In genomic region chr1:42979888-42980800, GRCh38 we compare ENCODE assay signal across 16 cellular contexts. TPM values are rescaled to one million over a fixed set of nuclear protein-coding genes. Genes with fewer than 3 reads are reported as not detected.
DNase-seq lines count a peak whose midpoint lies in the region; ATAC-seq, FAIRE-seq and TF ChIP-seq lines count a peak whose summit lies in the region.
"Had no signal": no experiment of that assay in that cellular context is flagged by ENCODE, and none has a peak within 500 bp of the region (broad histone marks: within the 10 kb centered on the region; RNA-seq: fewer than 3 reads in every experiment).

No MANE protein-coding gene starts in this region.

- FAIRE-seq in K562 (lab: Jason Lieb, UNC): no peak

- H3K4me2 ChIP-seq in K562 (ENCODE audit: insufficient read depth, low read length): peak overlapping the region; percentile 33; the same call in 1 of the 2 replicates

- H3K9ac ChIP-seq in K562 (ENCODE audit: insufficient read depth in 1 of 2, low read depth in 2 of 2, low read length in 2 of 2): peak overlapping the region in 1 of 2 experiments; percentile 80; a peak in 2 of 4 replicates

- H3K36me3 ChIP-seq in K562 (ENCODE audit: control insufficient read depth, insufficient read depth, low read length): no peaks in the 10 kb centered on the region; the same call in 2 of the 3 replicates
- H3K36me3 ChIP-seq: lower lobe of right lung had no signal

- DNase-seq in DMS53 (lab: John Stamatoyannopoulos, UW): peak; percentile 96
- DNase-seq in NCI-H510A treated with DMSO at 0.1 percent for 48 hours (lab: John Stamatoyannopoulos, UW): peak; percentile 58
- DNase-seq in K562 (ENCODE audit: extremely low read depth in 1 of 4, low spot score in 3 of 4): no peak
- DNase-seq in neural crest cell (ENCODE audit: low read depth, low spot score): no peak
- no peak for DNase-seq in DMS114 treated with DMSO at 0.1 percent for 48 hours (lab: John Stamatoyannopoulos, UW; ENCODE audit: unreplicated experiment)
- no peak for DNase-seq in H4 (ENCODE audit: low spot score)
- no peak for DNase-seq in NCI-H526 (lab: John Stamatoyannopoulos, UW)
- no peak for DNase-seq in stimulated activated effector memory CD8-positive, alpha-beta T cell treated with anti-CD3 and anti-CD28 coated beads, Interleukin-12 subunit alpha, Interleukin-12 subunit beta, amount 100 ng/mL, for 72 hours (ENCODE audit: low spot score in 2 of 2)
- DNase-seq: activated gamma-delta T cell treated with Interleukin-2 at 50 U/mL for 16 hours, dorsolateral prefrontal cortex, lower lobe of right lung, NCI-H1105, NCI-H446 treated with DMSO at 0.1 percent for 48 hours, substantia nigra had no signal

- POLR2A ChIA-PET in K562 (lab: Yijun Ruan, JAX): interaction anchor here (1.4 to 2.0 kb wide), 3 partner anchors 13 to 20 kb away, joined by 5 to 8 read pairs (median 6); no protein-coding TSS in a partner anchor

- 34% methylated on average over 9 of the region's 9 CpGs for WGBS in K562 (ENCODE audit: insufficient coverage, low coverage, missing lambda C conversion rate)

- no peak for TF ChIP-seq POLR2A in K562 (conservative IDR thresholded peaks at IDR 0.05)

- TF ChIP-seq RAD21 in K562 (CRISPR knock-in tag; conservative IDR thresholded peaks at IDR 0.05 in 1 of 2, IDR thresholded peaks at IDR 0.05 in 1 of 2): no peak

- H3K4me1 ChIP-seq in K562 (replicated peaks in 1 of 2; ENCODE audit: control insufficient read depth in 2 of 2, insufficient read depth in 2 of 2, low read length in 2 of 2): peaks cover 19 to 25% of the 10 kb centered on the region in 2 experiments
- H3K4me1 ChIP-seq: ascending aorta, lower lobe of right lung had no signal

- H3K27ac Mint-ChIP-seq in neural crest cell (ENCODE audit: unreplicated experiment): peak overlapping the region; percentile 19
- H3K27ac Mint-ChIP-seq in stimulated activated effector memory CD8-positive, alpha-beta T cell treated with anti-CD3 and anti-CD28 coated beads, Interleukin-12 subunit alpha, Interleukin-12 subunit beta, amount 100 ng/mL, for 72 hours: no peak overlapping the region

- H3K9me1 ChIP-seq in K562 (ENCODE audit: control insufficient read depth, insufficient read depth, low read length): no peaks in the 10 kb centered on the region

- no peaks in the 10 kb centered on the region for H3K9me3 Mint-ChIP-seq in neural crest cell
- no peaks in the 10 kb centered on the region for H3K9me3 Mint-ChIP-seq in stimulated activated effector memory CD8-positive, alpha-beta T cell treated with anti-CD3 and anti-CD28 coated beads, Interleukin-12 subunit alpha, Interleukin-12 subunit beta, amount 100 ng/mL, for 72 hours

- TF ChIP-seq CTCF in K562 (IDR thresholded peaks at IDR 0.05 in 2 of 3, conservative IDR thresholded peaks at IDR 0.05 in 1 of 3; ENCODE audit: insufficient read depth in 2 of 3, low read depth in 1 of 3, low read length in 3 of 3) (no peak), neural crest cell (conservative IDR thresholded peaks at IDR 0.05) (no peak)

- no peaks in the 10 kb centered on the region for H3K27me3 Mint-ChIP-seq in neural crest cell (ENCODE audit: low read depth)

- no peak overlapping the region for H3K4me3 Mint-ChIP-seq in neural crest cell
- no peak overlapping the region for H3K4me3 Mint-ChIP-seq in stimulated activated effector memory CD8-positive, alpha-beta T cell treated with anti-CD3 and anti-CD28 coated beads, Interleukin-12 subunit alpha, Interleukin-12 subunit beta, amount 100 ng/mL, for 72 hours

- no peaks in the 10 kb centered on the region for H3K27me3 ChIP-seq in K562 (ENCODE audit: control insufficient read depth in 2 of 2, insufficient read depth in 2 of 2, low read length in 2 of 2)
- H3K27me3 ChIP-seq: ascending aorta, dorsolateral prefrontal cortex had no signal

- no peak for TF ChIP-seq EP300 in K562 (IDR thresholded peaks at IDR 0.05; ENCODE audit: low read length)

- intact Hi-C loops in K562 (cut with micrococcal nuclease): no loop called here

- BruUV-seq in K562 (replicated peaks; lab: Mats Ljungman, UMichigan): no TSS peak

- H3K27ac ChIP-seq in K562 (ENCODE audit: extremely low read depth, low read depth, low read length): no peak overlapping the region
- H3K27ac ChIP-seq: ascending aorta, dorsolateral prefrontal cortex, lower lobe of right lung, skin epidermis had no signal

- CTCF ChIA-PET in K562 (lab: Yijun Ruan, JAX; ENCODE audit: low intra/inter-chr PET ratio): no interaction called here

- peak; percentile 33; the same call in 2 of the 3 replicates for ATAC-seq in K562
- ATAC-seq in stimulated activated effector memory CD8-positive, alpha-beta T cell treated with anti-CD3 and anti-CD28 coated beads, Interleukin-12 subunit alpha, Interleukin-12 subunit beta, amount 100 ng/mL, for 72 hours: no peak
- ATAC-seq: lower lobe of right lung had no signal

- H3K79me2 ChIP-seq in K562 (ENCODE audit: control insufficient read depth, insufficient read depth, low read length): no peaks in the 10 kb centered on the region

- H3K4me1 Mint-ChIP-seq in neural crest cell: peaks cover 33% of the 10 kb centered on the region
- H3K4me1 Mint-ChIP-seq in stimulated activated effector memory CD8-positive, alpha-beta T cell treated with anti-CD3 and anti-CD28 coated beads, Interleukin-12 subunit alpha, Interleukin-12 subunit beta, amount 100 ng/mL, for 72 hours: no peaks in the 10 kb centered on the region

- no peaks in the 10 kb centered on the region for H3K36me3 Mint-ChIP-seq in neural crest cell (ENCODE audit: low read depth)
- peaks cover 12% of the 10 kb centered on the region for H3K36me3 Mint-ChIP-seq in stimulated activated effector memory CD8-positive, alpha-beta T cell treated with anti-CD3 and anti-CD28 coated beads, Interleukin-12 subunit alpha, Interleukin-12 subunit beta, amount 100 ng/mL, for 72 hours

- H4K20me1 ChIP-seq in K562 (replicated peaks; ENCODE audit: control insufficient read depth, insufficient read depth, low read length): no peaks in the 10 kb centered on the region

- no peak overlapping the region for H2AFZ ChIP-seq in K562 (ENCODE audit: low read depth, low read length)

- H3K9me3 ChIP-seq in K562 (replicated peaks; ENCODE audit: control insufficient read depth, insufficient read depth, low read depth, low read length): no peaks in the 10 kb centered on the region
- H3K9me3 ChIP-seq: ascending aorta, lower lobe of right lung had no signal

- in situ Hi-C loops in K562 (cut with MboI): no loop called here

- no peak overlapping the region for H3K4me3 ChIP-seq in K562
- H3K4me3 ChIP-seq: ascending aorta, dorsolateral prefrontal cortex, lower lobe of right lung, skin epidermis had no signal

TF ChIP-seq in K562, 482 proteins besides CTCF, POLR2A, EP300 and RAD21 (continues in another document):
- no peak for TF ChIP-seq SRSF9 (IDR thresholded peaks at IDR 0.05; ENCODE audit: borderline replicate concordance, low read depth, low read length)
- no peak for TF ChIP-seq RUNX1 (IDR thresholded peaks at IDR 0.05; ENCODE audit: low read depth)
- TF ChIP-seq TARDBP (IDR thresholded peaks at IDR 0.05): no peak
- TF ChIP-seq L3MBTL2 (IDR thresholded peaks at IDR 0.05): no peak
- no peak for TF ChIP-seq CCNT2 (IDR thresholded peaks at IDR 0.05; ENCODE audit: borderline replicate concordance, extremely low read depth, insufficient read length, low read depth, low read length)
- TF ChIP-seq MEIS2 (IDR thresholded peaks at IDR 0.05; ENCODE audit: partially characterized antibody): no peak
- TF ChIP-seq NFXL1 (CRISPR knock-in tag; IDR thresholded peaks at IDR 0.05): no peak
- TF ChIP-seq, protein P1, sequence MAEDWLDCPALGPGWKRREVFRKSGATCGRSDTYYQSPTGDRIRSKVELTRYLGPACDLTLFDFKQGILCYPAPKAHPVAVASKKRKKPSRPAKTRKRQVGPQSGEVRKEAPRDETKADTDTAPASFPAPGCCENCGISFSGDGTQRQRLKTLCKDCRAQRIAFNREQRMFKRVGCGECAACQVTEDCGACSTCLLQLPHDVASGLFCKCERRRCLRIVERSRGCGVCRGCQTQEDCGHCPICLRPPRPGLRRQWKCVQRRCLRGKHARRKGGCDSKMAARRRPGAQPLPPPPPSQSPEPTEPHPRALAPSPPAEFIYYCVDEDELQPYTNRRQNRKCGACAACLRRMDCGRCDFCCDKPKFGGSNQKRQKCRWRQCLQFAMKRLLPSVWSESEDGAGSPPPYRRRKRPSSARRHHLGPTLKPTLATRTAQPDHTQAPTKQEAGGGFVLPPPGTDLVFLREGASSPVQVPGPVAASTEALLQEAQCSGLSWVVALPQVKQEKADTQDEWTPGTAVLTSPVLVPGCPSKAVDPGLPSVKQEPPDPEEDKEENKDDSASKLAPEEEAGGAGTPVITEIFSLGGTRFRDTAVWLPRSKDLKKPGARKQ (CRISPR knock-in tag; IDR thresholded peaks at IDR 0.05): no peak
- TF ChIP-seq ZNF12 (CRISPR knock-in tag; IDR thresholded peaks at IDR 0.05): no peak

RNA-seq across cellular contexts. Expression of gene SLC2A1, which starts 21.5 kb away (rescaled TPM):
- total RNA-seq in K562 (2011; cell fraction: chromatin; rRNA removed; ENCODE audit: low replicate concordance): 278 and 566 TPM in 2 replicates
- 420 and 508 TPM in 2 replicates for total RNA-seq in K562 (2011; cell fraction: nucleolus; rRNA removed)
- 435 and 495 TPM in 2 replicates for total RNA-seq in K562 (2011; cell fraction: nucleoplasm; rRNA removed)
- total RNA-seq in K562 (2014; rRNA removed): 93.1 and 145 TPM in 2 replicates
- 39.4 and 42.8 TPM in 2 replicates for total RNA-seq in K562 (2014; rRNA removed; fragmentation: Illumina TruSeq; extraction: Trizol)
- total RNA-seq in K562 (2015; rRNA removed; fragmentation: Illumina TruSeq; extraction: Trizol): 34.9 and 37.4 TPM in 2 replicates
- 141 and 153 TPM in 2 replicates for total RNA-seq in K562 (2021)
- polyA plus RNA-seq in K562 (2011; rRNA removed): 53.4 and 142 TPM in 2 replicates
- 95.7 and 144 TPM in 2 replicates for polyA plus RNA-seq in K562 (2011; cell fraction: cytosol; rRNA removed)
- 174 and 230 TPM in 2 replicates for polyA plus RNA-seq in K562 (2011; cell fraction: nucleus; rRNA removed)
- polyA plus RNA-seq in K562 (2012): 54.8 and 81.2 TPM in 2 replicates
- polyA plus RNA-seq in K562 (2014; fragmentation: Illumina TruSeq; extraction: Trizol): 73.4 and 73.6 TPM in 2 replicates
- polyA plus RNA-seq in K562 (2014; fragmentation: Nextera tagmentation; extraction: Ambion mirVana): 10 to 100 TPM; 12.6 to 22.9 TPM
- polyA plus RNA-seq in K562 (2014; rRNA removed): 48.0 and 52.8 TPM in 2 replicates
- 56.6 and 73.8 TPM in 2 replicates for polyA minus RNA-seq in K562 (2011; rRNA and poly(A)+ RNA removed)
- 98.1 and 111 TPM in 2 replicates for polyA minus RNA-seq in K562 (2011; cell fraction: cytosol; rRNA and poly(A)+ RNA removed)
- 86.4 and 99.1 TPM in 2 replicates for polyA minus RNA-seq in K562 (2011; cell fraction: nucleus; rRNA and poly(A)+ RNA removed)
- total RNA-seq in neural crest cell: 254 and 265 TPM in 2 replicates
- total RNA-seq in H4 (2014; rRNA removed; shearing (Covaris generic)): 372 and 398 TPM in 2 replicates

Comparison
In these comparisons a context has a peak if more than half of its experiments do, and no peak if none do; other contexts are left out.
1. DNase-seq: peak in DMS53 (single experiment) and NCI-H510A treated with DMSO at 0.1 percent for 48 hours (single experiment); none in K562 (0 of 4), neural crest cell (single experiment), DMS114 treated with DMSO at 0.1 percent for 48 hours (single experiment), H4 (single experiment), NCI-H526 (0 of 2) and stimulated activated effector memory CD8-positive, alpha-beta T cell treated with anti-CD3 and anti-CD28 coated beads, Interleukin-12 subunit alpha, Interleukin-12 subunit beta, amount 100 ng/mL, for 72 hours (0 of 2).